ENCODE assay signal across 18 cellular contexts in the genomic region with DNA sequence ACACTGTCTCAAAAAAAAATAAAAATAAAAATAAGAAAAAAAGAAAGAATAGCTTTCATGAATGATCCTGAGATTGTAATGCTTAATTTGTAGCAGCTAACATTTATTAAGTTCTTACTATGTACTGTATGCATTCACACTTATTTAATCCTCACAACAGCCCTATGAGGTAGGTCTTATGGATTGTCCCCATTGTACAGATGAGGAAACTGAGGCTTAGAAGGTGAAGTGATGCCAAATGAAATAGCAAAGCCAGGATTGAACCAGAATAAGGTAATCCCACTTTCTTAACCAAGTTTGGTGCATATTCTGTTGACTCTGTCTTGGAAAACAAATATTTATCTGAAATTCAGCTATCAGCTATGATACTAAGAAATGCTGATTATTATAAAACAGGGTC. TPM values are rescaled to one million over a fixed set of nuclear protein-coding genes. Genes with fewer than 3 reads are reported as not detected.
A peak's percentile ranks its signal among the peaks of the same experiment; 100 is the strongest.
DNase-seq lines count a peak whose midpoint lies in the region; ATAC-seq and TF ChIP-seq lines count a peak whose summit lies in the region.
"Had no signal": no experiment of that assay in that cellular context is flagged by ENCODE, and none has a peak within 500 bp of the region (broad histone marks: within the 10 kb centered on the region; RNA-seq: fewer than 3 reads in every experiment).

No MANE protein-coding gene starts in this region.

- ATAC-seq in upper lobe of left lung (ENCODE audit: low FRiP score in 2 of 2): no peak
- ATAC-seq: esophagus mucosa had no signal

- peaks cover 27% of the 10 kb centered on the region for H3K79me2 ChIP-seq in hepatocyte

- no peak for DNase-seq in activated naive CD4-positive, alpha-beta T cell treated with anti-CD3 and anti-CD28 coated beads for 36 hours
- DNase-seq in activated naive CD4-positive, alpha-beta T cell (lab: John Stamatoyannopoulos, UW): no peak
- DNase-seq in Peyer's patch (no peak), hepatocyte (ENCODE audit: low spot score) (no peak), upper lobe of left lung (no peak), glomerular visceral epithelial cell (ENCODE audit: extremely low spot score) (no peak), SW480 (ENCODE audit: low spot score) (no peak)
- no peak for DNase-seq in stimulated activated CD4-positive, alpha-beta T cell treated with anti-CD3 and anti-CD28 coated beads, Interleukin-2, amount 100 ng/mL, for 48 hours
- DNase-seq: activated T-cell treated with anti-CD3 and anti-CD28 coated beads, Interleukin-2, amount 50 U/mL, for 4 hours; Caco-2; dermis blood vessel endothelial cell; NCI-H2171 treated with DMSO at 0.1 percent for 48 hours; nephron progenitor cell; stimulated activated CD4-positive, alpha-beta T cell treated with anti-CD3 and anti-CD28 coated beads, Interleukin-12 subunit alpha, Interleukin-12 subunit beta, amount 100 ng/mL, for 4 hours had no signal

- no peaks in the 10 kb centered on the region for H3K9me3 Mint-ChIP-seq in activated naive CD4-positive, alpha-beta T cell treated with anti-CD3 and anti-CD28 coated beads for 36 hours
- H3K9me3 Mint-ChIP-seq: activated T-cell treated with anti-CD3 and anti-CD28 coated beads, Interleukin-2, amount 50 U/mL, for 4 hours; nephron progenitor cell had no signal

- no peak for TF ChIP-seq POLR2A in Peyer's patch (IDR thresholded peaks at IDR 0.05)
- TF ChIP-seq POLR2A in upper lobe of left lung (IDR thresholded peaks at IDR 0.05): no peak

- H4K20me1 ChIP-seq in hepatocyte (ENCODE audit: insufficient read depth, poor library complexity, severe bottlenecking): no peaks in the 10 kb centered on the region

- peaks cover 0 to 19% (median 0%) of the 10 kb centered on the region in 3 donors for H3K36me3 ChIP-seq in Peyer's patch
- no peaks in the 10 kb centered on the region for H3K36me3 ChIP-seq in hepatocyte (replicated peaks; ENCODE audit: insufficient read depth, low read depth)
- H3K36me3 ChIP-seq in upper lobe of left lung: peaks cover 0 to 18% (median 12%) of the 10 kb centered on the region in 4 donors

- H3K27ac ChIP-seq in Peyer's patch: peak overlapping the region; percentile 18 to 94 (median 87)
- H3K27ac ChIP-seq in hepatocyte: no peak overlapping the region
- H3K27ac ChIP-seq in upper lobe of left lung: peak overlapping the region in 3 of 4 donors; percentile 83 to 93 (median 90)

- TF ChIP-seq CTCF in Peyer's patch (IDR thresholded peaks at IDR 0.05) (no peak), hepatocyte (IDR thresholded peaks at IDR 0.05; ENCODE audit: poor library complexity) (no peak), upper lobe of left lung (IDR thresholded peaks at IDR 0.05) (no peak)

- intact Hi-C loops in activated naive CD4-positive, alpha-beta T cell treated with anti-CD3 and anti-CD28 coated beads for 36 hours (cut with micrococcal nuclease): no loop called here

- peak overlapping the region; percentile 74 for H3K4me2 ChIP-seq in hepatocyte

- peak overlapping the region; percentile 96 for H3K27ac Mint-ChIP-seq in activated naive CD4-positive, alpha-beta T cell treated with anti-CD3 and anti-CD28 coated beads for 36 hours
- H3K27ac Mint-ChIP-seq: nephron progenitor cell had no signal

- H3K36me3 Mint-ChIP-seq in activated naive CD4-positive, alpha-beta T cell treated with anti-CD3 and anti-CD28 coated beads for 36 hours (ENCODE audit: low read depth): peaks cover 5% of the 10 kb centered on the region

- H3K27me3 Mint-ChIP-seq in activated naive CD4-positive, alpha-beta T cell treated with anti-CD3 and anti-CD28 coated beads for 36 hours (ENCODE audit: low read depth): no peaks in the 10 kb centered on the region

- H3K4me3 ChIP-seq in Peyer's patch (peak overlapping the region in 1 of 4 donors; percentile 97), hepatocyte (no peak overlapping the region), upper lobe of left lung (no peak overlapping the region)

- peaks cover 8% of the 10 kb centered on the region for H3K4me1 Mint-ChIP-seq in activated naive CD4-positive, alpha-beta T cell treated with anti-CD3 and anti-CD28 coated beads for 36 hours (ENCODE audit: low read depth)

- CTCF ChIA-PET in activated naive CD4-positive, alpha-beta T cell treated with anti-CD3 and anti-CD28 coated beads for 36 hours (lab: Charles Lee): interaction anchor here (1.4 to 4.2 kb wide), 2 partner anchors 39 to 170 kb away, joined by 6 to 27 read pairs; a partner anchor contains a TSS

- H3K9me2 ChIP-seq in hepatocyte (replicated peaks; ENCODE audit: insufficient read depth): no peaks in the 10 kb centered on the region

- no peak overlapping the region for H2AFZ ChIP-seq in hepatocyte

- no peak for TF ChIP-seq EP300 in upper lobe of left lung (IDR thresholded peaks at IDR 0.05)

- H3K9me3 ChIP-seq in Peyer's patch (no peaks in the 10 kb centered on the region), hepatocyte (ENCODE audit: low read depth) (no peaks in the 10 kb centered on the region), upper lobe of left lung (no peaks in the 10 kb centered on the region)
- H3K9me3 ChIP-seq: Caco-2, HAP-1 had no signal

- peaks cover 0 to 14% (median 0%) of the 10 kb centered on the region in 4 donors for H3K4me1 ChIP-seq in Peyer's patch
- H3K4me1 ChIP-seq in hepatocyte (ENCODE audit: insufficient read depth): peaks cover 12% of the 10 kb centered on the region
- H3K4me1 ChIP-seq in upper lobe of left lung: peaks cover 11 to 23% (median 16%) of the 10 kb centered on the region in 4 donors

- H3K4me3 Mint-ChIP-seq in activated naive CD4-positive, alpha-beta T cell treated with anti-CD3 and anti-CD28 coated beads for 36 hours: no peak overlapping the region

- H3K27me3 ChIP-seq in Peyer's patch (no peaks in the 10 kb centered on the region), hepatocyte (no peaks in the 10 kb centered on the region), upper lobe of left lung (no peaks in the 10 kb centered on the region)

RNA-seq across cellular contexts. Expression of a gene that starts 2.1 kb away (rescaled TPM):
- 10 to 100 TPM; 11.0 to 11.5 TPM for total RNA-seq in activated naive CD4-positive, alpha-beta T cell treated with anti-CD3 and anti-CD28 coated beads for 36 hours
- total RNA-seq in Peyer's patch (10 to 100 TPM in 3 of 4 donors, 1 to 10 TPM in 1; 7.4 to 45.4 (median 34.5) TPM), hepatocyte (13.8 and 19.8 TPM in 2 replicates), upper lobe of left lung (10 to 100 TPM in 5 of 6 donors, 1 to 10 TPM in 1; 10.0 to 18.0 (median 15.0) TPM)
- polyA plus RNA-seq in hepatocyte: 11.2 and 12.5 TPM in 2 replicates

RNA-seq across cellular contexts. Expression of a gene that starts 33.7 kb away (rescaled TPM):
- total RNA-seq in activated naive CD4-positive, alpha-beta T cell treated with anti-CD3 and anti-CD28 coated beads for 36 hours: not detected
- 1 to 10 TPM in 1 of 4 donors, under 1 TPM in 1, not detected in 2; 0.18 to 1.2 TPM for total RNA-seq in Peyer's patch
- 0.27 TPM in 1 of 2 replicates, not detected in the other for total RNA-seq in hepatocyte
- polyA plus RNA-seq in hepatocyte: 0.45 TPM in 1 of 2 replicates, not detected in the other
- not detected for total RNA-seq in upper lobe of left lung
- total RNA-seq: activated T-cell treated with anti-CD3 and anti-CD28 coated beads, Interleukin-2, amount 50 U/mL, for 4 hours; dermis blood vessel endothelial cell; esophagus mucosa; LHCN-M2; pulmonary artery endothelial cell had no signal

RNA-seq across cellular contexts. Expression of a gene that starts 38.8 kb away (rescaled TPM):
- total RNA-seq in activated naive CD4-positive, alpha-beta T cell treated with anti-CD3 and anti-CD28 coated beads for 36 hours: 10 to 100 TPM; 31.1 to 32.7 TPM
- total RNA-seq in Peyer's patch (10 to 100 TPM in 1 of 4 donors, 1 to 10 TPM in 3; 5.2 to 26.4 (median 7.3) TPM), hepatocyte (10.1 and 14.0 TPM in 2 replicates), upper lobe of left lung (10 to 100 TPM in 4 of 6 donors, 1 to 10 TPM in 2; 1.9 to 16.4 (median 12.4) TPM)
- polyA plus RNA-seq in hepatocyte: 18.6 and 22.1 TPM in 2 replicates

RNA-seq across cellular contexts. Expression of a gene that starts 42.9 kb away (rescaled TPM):
- total RNA-seq in activated naive CD4-positive, alpha-beta T cell treated with anti-CD3 and anti-CD28 coated beads for 36 hours: 10 to 100 TPM; 58.2 to 64.0 TPM
- total RNA-seq in Peyer's patch (10 to 100 TPM; 19.0 to 58.6 (median 21.3) TPM), hepatocyte (35.7 and 40.4 TPM in 2 replicates), upper lobe of left lung (10 to 100 TPM in 4 of 6 donors, 1 to 10 TPM in 2; 8.2 to 27.6 (median 15.5) TPM)
- polyA plus RNA-seq in hepatocyte: 35.3 and 41.2 TPM in 2 replicates
